8 cellular contexts compared by ENCODE assay signal in genomic region chr4:49102344-49102898, GRCh38.
DNase-seq lines count a peak whose midpoint lies in the region; ATAC-seq, FAIRE-seq and TF ChIP-seq lines count a peak whose summit lies in the region.
"Not testable (repeated sequence)": the region's sequence is repeated elsewhere in the genome, so short reads cannot be mapped to it uniquely, and the experiment has no call there.

No MANE protein-coding gene starts in this region.

- H3K9me3 Mint-ChIP-seq in T-cell, result peaks cover 39 to 80% (median 67%) of the 10 kb centered on the region in 3 donors

- not testable (repeated sequence) for H3K4me1 ChIP-seq in endothelial cell of umbilical vein (ENCODE audit: control insufficient read depth, extremely low read depth, insufficient read depth, low read length); left lung

- not testable (repeated sequence) for H3K27ac Mint-ChIP-seq in T-cell

- H3K27me3 ChIP-seq in endothelial cell of umbilical vein (ENCODE audit: control insufficient read depth in 2 of 2, insufficient read depth in 2 of 2, low read length in 2 of 2); left lung: not testable (repeated sequence)

- peak; percentile 39 for ATAC-seq in GM18517 (IDR thresholded peaks at IDR 0.05; ENCODE audit: unreplicated experiment)
- peak; percentile 28 for ATAC-seq in GM21367 (IDR thresholded peaks at IDR 0.05; ENCODE audit: unreplicated experiment)
- peak; percentile 29 for ATAC-seq in HG02759 (IDR thresholded peaks at IDR 0.05; ENCODE audit: unreplicated experiment)
- peak; percentile 25 for ATAC-seq in HG03342 (IDR thresholded peaks at IDR 0.05; ENCODE audit: unreplicated experiment)
- peak in 3 of 4 experiments; percentile 12 to 15 (median 14) for ATAC-seq in T-cell (replicated peaks in 1 of 4)
- peak; percentile 51 for ATAC-seq in left lung
- ATAC-seq in stimulated activated naive CD8-positive, alpha-beta T cell treated with anti-CD3 and anti-CD28 coated beads, Interleukin-15, Interleukin-2, amounts not matched to agents 100 U/mL and 50 U/mL, for 24 hours, result peak; percentile 17

- H3K4me2 ChIP-seq in endothelial cell of umbilical vein (ENCODE audit: insufficient read depth, low read length), result not testable (repeated sequence)

- BruUV-seq in endothelial cell of umbilical vein (replicated peaks; lab: Mats Ljungman, UMichigan), result not testable (repeated sequence)

- POLR2A ChIA-PET in T-cell (lab: Charles Lee); endothelial cell of umbilical vein (lab: Charles Lee): not testable (repeated sequence)

- not testable (repeated sequence) for H3K4me3 ChIP-seq in endothelial cell of umbilical vein (replicated peaks in 1 of 3; ENCODE audit: insufficient read depth in 1 of 3, low read depth in 1 of 3, low read length in 3 of 3); left lung

- not testable (repeated sequence) for H3K4me3 Mint-ChIP-seq in T-cell

- H2AFZ ChIP-seq in endothelial cell of umbilical vein (ENCODE audit: low read depth, low read length), result not testable (repeated sequence)

- H3K9ac ChIP-seq in endothelial cell of umbilical vein (replicated peaks; ENCODE audit: extremely low read depth, insufficient read depth, low read length), result not testable (repeated sequence)

- intact Hi-C loops in endothelial cell of umbilical vein (cut with micrococcal nuclease); left lung (cut with DNase I): not testable (repeated sequence)

- DNase-seq in T-cell; left lung; stimulated activated naive CD8-positive, alpha-beta T cell treated with anti-CD3 and anti-CD28 coated beads, Interleukin-15, Interleukin-2, amounts not matched to agents 100 U/mL and 50 U/mL, for 24 hours: not testable (repeated sequence)
- DNase-seq in endothelial cell of umbilical vein (ENCODE audit: low read depth, low spot score), result peak; percentile 84

- dilution Hi-C loops in endothelial cell of umbilical vein (cut with MboI; ENCODE audit: extremely low pct_ligation_motif_present, low sequenced_read_pairs), result not testable (repeated sequence)

- H3K27me3 Mint-ChIP-seq in T-cell, result not testable (repeated sequence)

- CTCF ChIA-PET in T-cell (lab: Charles Lee); endothelial cell of umbilical vein (lab: Charles Lee): not testable (repeated sequence)

- not testable (repeated sequence) for H3K36me3 ChIP-seq in endothelial cell of umbilical vein (ENCODE audit: control insufficient read depth in 2 of 2, extremely low read depth in 1 of 2, insufficient read depth in 2 of 2, low read length in 2 of 2); left lung

- TF ChIP-seq CTCF in endothelial cell of umbilical vein (IDR thresholded peaks at IDR 0.05; ENCODE audit: extremely low read depth in 1 of 2, insufficient read depth in 1 of 2, low read depth in 1 of 2, low read length in 2 of 2); left lung (IDR thresholded peaks at IDR 0.05): not testable (repeated sequence)

- H3K4me1 Mint-ChIP-seq in T-cell, result peaks cover 0 to 32% (median 0%) of the 10 kb centered on the region in 3 donors

- not testable (repeated sequence) for H4K20me1 ChIP-seq in endothelial cell of umbilical vein (replicated peaks; ENCODE audit: control insufficient read depth, extremely low read depth, insufficient read depth, low read length)

- H3K9me3 ChIP-seq in endothelial cell of umbilical vein (replicated peaks; ENCODE audit: control insufficient read depth, insufficient read depth, low read length), result peaks cover 38% of the 10 kb centered on the region
- peaks cover 0 to 88% of the 10 kb centered on the region in 2 donors for H3K9me3 ChIP-seq in left lung

- H3K79me2 ChIP-seq in endothelial cell of umbilical vein (ENCODE audit: control insufficient read depth, insufficient read depth, low read length), result not testable (repeated sequence)

- H3K9me1 ChIP-seq in endothelial cell of umbilical vein (replicated peaks; ENCODE audit: control insufficient read depth, extremely low read depth, insufficient read depth, low read length), result not testable (repeated sequence)

- H3K27ac ChIP-seq in endothelial cell of umbilical vein (ENCODE audit: insufficient read depth, low read depth, low read length); left lung: not testable (repeated sequence)

- FAIRE-seq in endothelial cell of umbilical vein (lab: Jason Lieb, UNC), result not testable (repeated sequence)

- H3K36me3 Mint-ChIP-seq in T-cell, result peaks cover 35% of the 10 kb centered on the region

- TF ChIP-seq POLR2A in endothelial cell of umbilical vein (IDR thresholded peaks at IDR 0.05; ENCODE audit: low read depth, low read length), result not testable (repeated sequence)
